Comparison of ENCODE assay signal across 11 cellular contexts in the genomic region with DNA sequence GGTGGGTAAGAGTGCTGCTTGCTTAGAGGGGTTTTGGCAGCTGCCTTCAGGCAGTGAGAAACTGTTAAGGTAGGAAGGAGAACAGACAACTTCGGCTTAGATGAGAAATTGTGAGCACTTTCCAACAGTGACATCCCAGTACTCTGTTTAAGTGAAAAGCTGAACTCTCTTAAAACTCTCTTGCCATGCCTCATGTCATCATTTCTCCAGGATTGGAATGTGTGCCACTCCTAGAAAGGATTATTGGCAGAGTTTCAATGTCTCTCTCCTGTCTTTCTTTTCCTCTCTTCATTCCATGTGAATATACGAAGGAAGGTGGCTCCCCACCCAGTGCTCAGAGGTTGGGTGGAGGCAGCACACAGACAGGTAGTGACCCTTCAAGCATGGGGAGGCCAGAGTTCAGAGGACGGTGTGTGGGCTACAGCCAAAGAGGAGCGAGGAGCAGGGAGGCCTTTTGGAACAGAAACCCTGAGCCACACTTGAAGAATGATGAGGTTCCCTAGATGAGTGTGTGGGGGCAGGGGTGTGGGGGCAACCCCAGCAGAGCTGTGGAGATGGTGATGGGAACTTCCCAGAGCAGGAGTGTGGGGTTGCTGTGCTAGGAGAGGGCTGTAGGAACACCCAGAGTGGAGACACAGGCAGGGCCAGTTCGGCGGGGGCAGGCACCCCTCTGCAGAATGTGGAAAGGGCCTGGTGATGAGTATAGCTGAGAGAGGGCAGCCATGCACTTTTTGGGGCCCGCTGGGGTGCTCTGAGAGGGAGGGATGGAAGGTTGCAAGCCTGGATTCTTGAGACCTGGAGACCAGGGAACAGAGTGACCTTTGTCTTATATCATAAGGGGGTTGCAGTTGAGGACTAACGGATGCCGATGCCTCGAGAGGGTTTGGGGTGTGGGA. TPM values are rescaled to one million over a fixed set of nuclear protein-coding genes. Genes with fewer than 3 reads are reported as not detected.
DNase-seq lines count a peak whose midpoint lies in the region; ATAC-seq and TF ChIP-seq lines count a peak whose summit lies in the region.
"Had no signal": no experiment of that assay in that cellular context is flagged by ENCODE, and none has a peak within 500 bp of the region (broad histone marks: within the 10 kb centered on the region; RNA-seq: fewer than 3 reads in every experiment).

No MANE protein-coding gene starts in this region.

- TF ChIP-seq CTCF in activated CD8-positive, alpha-beta T cell treated with anti-CD3 and anti-CD28 coated beads for 36 hours (IDR thresholded peaks at IDR 0.05), result no peak
- no peak for TF ChIP-seq CTCF in GM10266 (IDR thresholded peaks at IDR 0.05; ENCODE audit: control insufficient read depth, insufficient read depth, low read depth, missing control alignments)

- 77 to 80% methylated on average over 10 of the region's 10 CpGs for WGBS in GM23248 (ENCODE audit: low coverage in 1 of 2, low lambda C conversion rate in 2 of 2, missing lambda C conversion rate in 2 of 2), 2 experiments

- peaks cover 17% of the 10 kb centered on the region; the same call in 1 of the 2 replicates for H4K20me1 ChIP-seq in GM23248 (ENCODE audit: insufficient read depth)

- H3K36me3 Mint-ChIP-seq in activated CD8-positive, alpha-beta T cell treated with anti-CD3 and anti-CD28 coated beads for 36 hours (ENCODE audit: low read depth), result peaks cover 8% of the 10 kb centered on the region

- H3K27ac Mint-ChIP-seq in activated CD8-positive, alpha-beta T cell treated with anti-CD3 and anti-CD28 coated beads for 36 hours, result no peak overlapping the region

- H3K27me3 ChIP-seq in GM23248 (replicated peaks; ENCODE audit: insufficient read depth), result no peaks in the 10 kb centered on the region

- H3K4me3 Mint-ChIP-seq in activated CD8-positive, alpha-beta T cell treated with anti-CD3 and anti-CD28 coated beads for 36 hours, result no peak overlapping the region

- no peak overlapping the region for H3K4me3 ChIP-seq in GM23248

- H2AFZ ChIP-seq in GM23248, result no peak overlapping the region
- H2AFZ ChIP-seq: parathyroid adenoma had no signal

- H3K79me2 ChIP-seq in GM23248 (ENCODE audit: insufficient read depth), result peaks cover 98% of the 10 kb centered on the region

- H3K4me1 ChIP-seq in GM23248 (ENCODE audit: insufficient read depth), result peaks cover 34% of the 10 kb centered on the region
- H3K4me1 ChIP-seq: parathyroid adenoma had no signal

- CTCF ChIA-PET in activated CD8-positive, alpha-beta T cell treated with anti-CD3 and anti-CD28 coated beads for 36 hours (lab: Charles Lee), result interaction anchor here (1.2 to 5.8 kb wide), 2 partner anchors 10 to 14 kb away, joined by 3 to 41 read pairs; no protein-coding TSS in a partner anchor

- intact Hi-C loops in activated CD8-positive, alpha-beta T cell treated with anti-CD3 and anti-CD28 coated beads for 36 hours (cut with micrococcal nuclease), result no loop called here

- no peaks in the 10 kb centered on the region for H3K36me3 ChIP-seq in GM23248 (ENCODE audit: low read depth)

- no peaks in the 10 kb centered on the region for H3K27me3 Mint-ChIP-seq in activated CD8-positive, alpha-beta T cell treated with anti-CD3 and anti-CD28 coated beads for 36 hours

- in situ Hi-C loops in GM23248 (cut with MboI), result no loop called here

- ATAC-seq in activated CD8-positive, alpha-beta T cell treated with anti-CD3 and anti-CD28 coated beads for 36 hours, result peak; percentile 17

- POLR2A ChIA-PET in activated CD8-positive, alpha-beta T cell treated with anti-CD3 and anti-CD28 coated beads for 36 hours (lab: Charles Lee), result interaction anchor here (0.9 to 4.2 kb wide), 2 partner anchors 15 to 26 kb away, joined by 3 to 20 read pairs; no protein-coding TSS in a partner anchor

- no peaks in the 10 kb centered on the region for H3K9me3 ChIP-seq in GM23248 (ENCODE audit: low read depth)

- H3F3A ChIP-seq in GM23248 (ENCODE audit: insufficient read depth), result peaks cover 10% of the 10 kb centered on the region; the same call in 1 of the 2 replicates

- H3K9me3 Mint-ChIP-seq in activated CD8-positive, alpha-beta T cell treated with anti-CD3 and anti-CD28 coated beads for 36 hours, result no peaks in the 10 kb centered on the region

- peak overlapping the region; percentile 17; the same call in 1 of the 2 replicates for H3K27ac ChIP-seq in GM23248
- H3K27ac ChIP-seq: parathyroid adenoma had no signal

- H3K4me2 ChIP-seq in GM23248 (ENCODE audit: unreplicated experiment), result peak overlapping the region; percentile 19

- peaks cover 72% of the 10 kb centered on the region for H3K4me1 Mint-ChIP-seq in activated CD8-positive, alpha-beta T cell treated with anti-CD3 and anti-CD28 coated beads for 36 hours (ENCODE audit: low read depth)

- peak overlapping the region; percentile 13; the same call in 1 of the 2 replicates for H3K9ac ChIP-seq in GM23248
- H3K9ac ChIP-seq: parathyroid adenoma had no signal

- H3K9me2 ChIP-seq in GM23248 (ENCODE audit: insufficient read depth), result no peaks in the 10 kb centered on the region

- DNase-seq in A172 (ENCODE audit: low spot score), result peak; percentile 70
- DNase-seq in GM23248, result peak; percentile 60
- DNase-seq in activated CD8-positive, alpha-beta T cell treated with anti-CD3 and anti-CD28 coated beads for 36 hours, result peak; percentile 47
- DNase-seq in kidney tubule cell (ENCODE audit: low spot score), result peak; percentile 36
- DNase-seq in hepatic stellate cell (ENCODE audit: low spot score), result no peak
- DNase-seq in NCI-H2227 (lab: John Stamatoyannopoulos, UW; ENCODE audit: unreplicated experiment), result no peak
- DNase-seq in GM10266 (ENCODE audit: extremely low spot score), result no peak
- no peak for DNase-seq in SKM-1 treated with dmso at 0.1 percent for 144 hours (lab: John Stamatoyannopoulos, UW; ENCODE audit: unreplicated experiment)
- DNase-seq: NCI-H1694 treated with DMSO at 0.1 percent for 48 hours, SHP77 had no signal

RNA-seq across cellular contexts. Expression of a gene that starts 58.8 kb away (rescaled TPM):
- 79.8 and 84.9 TPM in 2 replicates for total RNA-seq in A172 (2014; rRNA removed; shearing (Covaris generic))
- 103 and 111 TPM in 2 replicates for total RNA-seq in GM23248 (2014; rRNA removed; shearing (Covaris generic))
- polyA plus RNA-seq in GM23248 (2016; fragmentation: Nextera tagmentation; extraction: Ambion mirVana), result 121 and 124 TPM in 2 replicates
- 10 to 100 TPM; 40.1 to 42.3 TPM for total RNA-seq in activated CD8-positive, alpha-beta T cell treated with anti-CD3 and anti-CD28 coated beads for 36 hours

Comparison
In these comparisons a context has a peak if more than half of its experiments do, and no peak if none do; other contexts are left out.
1. DNase-seq: peak in A172 (single experiment), GM23248 (single experiment), activated CD8-positive, alpha-beta T cell treated with anti-CD3 and anti-CD28 coated beads for 36 hours (single experiment) and kidney tubule cell (single experiment); none in hepatic stellate cell (single experiment), NCI-H2227 (single experiment), GM10266 (single experiment) and SKM-1 treated with dmso at 0.1 percent for 144 hours (single experiment).